ENCODE assay signal across 9 cellular contexts in the genomic region with DNA sequence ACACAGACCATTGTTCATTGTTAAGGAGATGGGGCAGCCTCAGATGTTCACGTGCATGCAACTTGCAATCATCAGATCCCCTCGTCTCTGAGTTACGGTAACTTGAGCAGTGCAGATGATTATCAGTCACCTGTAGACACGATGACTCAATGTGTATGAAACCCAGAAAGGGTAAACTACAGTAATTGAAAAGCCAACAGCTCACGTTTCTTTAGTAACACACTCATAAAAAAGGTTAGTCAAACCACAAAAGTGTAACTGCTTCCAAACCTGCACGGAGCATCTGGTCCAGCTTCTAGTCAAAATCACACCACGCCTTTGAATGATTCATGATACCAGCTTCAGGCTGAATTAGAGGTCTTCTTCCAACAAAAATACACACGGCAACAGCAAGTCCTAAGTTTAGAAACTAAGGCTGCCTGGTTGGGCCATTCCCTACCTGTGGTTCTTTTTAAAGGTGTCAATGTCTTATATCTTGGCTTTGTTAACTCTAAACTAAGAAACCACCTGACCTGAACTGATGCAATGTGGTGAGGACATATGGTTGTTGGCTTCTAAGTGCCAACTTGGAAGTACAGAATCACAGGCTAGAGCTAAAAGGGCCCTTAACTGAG. TPM values are rescaled to one million over a fixed set of nuclear protein-coding genes. Genes with fewer than 3 reads are reported as not detected.
DNase-seq lines count a peak whose midpoint lies in the region; ATAC-seq and TF ChIP-seq lines count a peak whose summit lies in the region.
"Had no signal": no experiment of that assay in that cellular context is flagged by ENCODE, and none has a peak within 500 bp of the region (broad histone marks: within the 10 kb centered on the region; RNA-seq: fewer than 3 reads in every experiment).

No MANE protein-coding gene starts in this region.

- CTCF ChIA-PET in A673 (lab: Charles Lee) = no interaction called here

- peaks cover 2% of the 10 kb centered on the region for H3K27me3 Mint-ChIP-seq in endothelial cell (ENCODE audit: unreplicated experiment)

- intact Hi-C loops in right cardiac atrium (cut with DNase I) (no loop called here), A673 (cut with micrococcal nuclease; ENCODE audit: unreplicated experiment) (no loop called here)

- no TSS peak for BruUV-seq in A673 (replicated peaks; lab: Mats Ljungman, UMichigan)

- POLR2A ChIA-PET in A673 (lab: Charles Lee; ENCODE audit: low non-redundant PET) = no interaction called here

- H3K4me3 ChIP-seq in right cardiac atrium (ENCODE audit: low read length) = no peak overlapping the region
- H3K4me3 ChIP-seq in A673 (ENCODE audit: low read depth, low read length, poor library complexity, severe bottlenecking) = no peak overlapping the region

- H3K36me3 Mint-ChIP-seq in endothelial cell (ENCODE audit: low read depth, unreplicated experiment) = no peaks in the 10 kb centered on the region

- H3K4me1 ChIP-seq in right cardiac atrium (ENCODE audit: control insufficient read depth, insufficient read depth, low read length) (no peaks in the 10 kb centered on the region), A673 (ENCODE audit: insufficient read depth, low read length, poor library complexity, severe bottlenecking) (no peaks in the 10 kb centered on the region)

- H3K9me3 Mint-ChIP-seq in endothelial cell (ENCODE audit: unreplicated experiment) = no peaks in the 10 kb centered on the region
- H3K9me3 Mint-ChIP-seq: nephron had no signal

- peaks cover 8% of the 10 kb centered on the region for H3K4me1 Mint-ChIP-seq in endothelial cell (ENCODE audit: unreplicated experiment)

- H3K27ac ChIP-seq in right cardiac atrium (ENCODE audit: low read length) = no peak overlapping the region
- H3K27ac ChIP-seq in A673 (ENCODE audit: low read depth, low read length, poor library complexity, severe bottlenecking) = no peak overlapping the region

- 71% methylated on average over 8 of the region's 8 CpGs for WGBS in right cardiac atrium

- H3K36me3 ChIP-seq in A673 (ENCODE audit: insufficient read depth, low read length, poor library complexity, severe bottlenecking) = no peaks in the 10 kb centered on the region

- H3K4me3 Mint-ChIP-seq in endothelial cell (ENCODE audit: unreplicated experiment) = no peak overlapping the region
- H3K4me3 Mint-ChIP-seq: nephron had no signal

- H3K27ac Mint-ChIP-seq in endothelial cell (ENCODE audit: unreplicated experiment) = no peak overlapping the region
- H3K27ac Mint-ChIP-seq: nephron had no signal

- no peak for TF ChIP-seq CTCF in endothelial cell (IDR thresholded peaks at IDR 0.05; ENCODE audit: unreplicated experiment)
- TF ChIP-seq CTCF in A673 (conservative IDR thresholded peaks at IDR 0.05; ENCODE audit: low read depth, low read length) = no peak

- DNase-seq in NCI-H526 treated with DMSO at 0.1 percent for 48 hours (lab: John Stamatoyannopoulos, UW) (peak; percentile 46), endothelial cell (ENCODE audit: low spot score) (no peak), right cardiac atrium (no peak), A673 (ENCODE audit: low spot score) (no peak)
- DNase-seq in activated gamma-delta T cell treated with anti-CD3 and anti-CD28 coated beads, Interleukin-2, amount 50 U/mL, for 16 hours (ENCODE audit: low read depth) = peak; percentile 43
- DNase-seq in stimulated activated CD4-positive, alpha-beta T cell treated with anti-CD3 and anti-CD28 coated beads, Interleukin-2, amount 100 ng/mL, for 24 hours = peak; percentile 55 to 67

- H3K9me3 ChIP-seq in right cardiac atrium (ENCODE audit: control insufficient read depth, low read length) (no peaks in the 10 kb centered on the region), A673 (ENCODE audit: low read depth, low read length, poor library complexity, severe bottlenecking) (no peaks in the 10 kb centered on the region)

- H3K27me3 ChIP-seq in right cardiac atrium (ENCODE audit: control insufficient read depth, insufficient read depth) = no peaks in the 10 kb centered on the region
- peaks cover under 1% of the 10 kb centered on the region for H3K27me3 ChIP-seq in A673 (replicated peaks; ENCODE audit: insufficient read depth, low read depth, low read length, poor library complexity)

- ATAC-seq in GM18868 (IDR thresholded peaks at IDR 0.05; ENCODE audit: unreplicated experiment) = peak; percentile 71
- peak; percentile 37 for ATAC-seq in HG03039 (IDR thresholded peaks at IDR 0.05; ENCODE audit: unreplicated experiment)
- no peak for ATAC-seq in right cardiac atrium

RNA-seq across cellular contexts. Expression of a gene that starts 32.3 kb away (rescaled TPM):
- total RNA-seq in endothelial cell (ENCODE audit: unreplicated experiment) (1.3 TPM), right cardiac atrium (1 to 10 TPM in 3 of 4 donors, under 1 TPM in 1; 0.39 to 2.7 (median 1.6) TPM), A673 (2021) (0.62 and 0.63 TPM in 2 replicates)
- polyA plus RNA-seq in right cardiac atrium = 0.70 TPM

RNA-seq across cellular contexts. Expression of a gene that starts 39.7 kb away (rescaled TPM):
- total RNA-seq in endothelial cell (ENCODE audit: unreplicated experiment) (15.5 TPM), right cardiac atrium (10 to 100 TPM; 53.6 to 67.8 (median 61.8) TPM), A673 (2021) (30.5 and 33.5 TPM in 2 replicates)
- polyA plus RNA-seq in right cardiac atrium = 152 TPM

Comparison
In these comparisons a context has a peak if more than half of its experiments do, and no peak if none do; other contexts are left out.
1. ATAC-seq: peak in GM18868 (single experiment) and HG03039 (single experiment); none in right cardiac atrium (0 of 2).
2. DNase-seq: peak in NCI-H526 treated with DMSO at 0.1 percent for 48 hours (single experiment), activated gamma-delta T cell treated with anti-CD3 and anti-CD28 coated beads, Interleukin-2, amount 50 U/mL, for 16 hours (single experiment) and stimulated activated CD4-positive, alpha-beta T cell treated with anti-CD3 and anti-CD28 coated beads, Interleukin-2, amount 100 ng/mL, for 24 hours (2 of 2); none in endothelial cell (single experiment), right cardiac atrium (0 of 3) and A673 (single experiment).